ENCODE assay signal across 8 cellular contexts in the genomic region with DNA sequence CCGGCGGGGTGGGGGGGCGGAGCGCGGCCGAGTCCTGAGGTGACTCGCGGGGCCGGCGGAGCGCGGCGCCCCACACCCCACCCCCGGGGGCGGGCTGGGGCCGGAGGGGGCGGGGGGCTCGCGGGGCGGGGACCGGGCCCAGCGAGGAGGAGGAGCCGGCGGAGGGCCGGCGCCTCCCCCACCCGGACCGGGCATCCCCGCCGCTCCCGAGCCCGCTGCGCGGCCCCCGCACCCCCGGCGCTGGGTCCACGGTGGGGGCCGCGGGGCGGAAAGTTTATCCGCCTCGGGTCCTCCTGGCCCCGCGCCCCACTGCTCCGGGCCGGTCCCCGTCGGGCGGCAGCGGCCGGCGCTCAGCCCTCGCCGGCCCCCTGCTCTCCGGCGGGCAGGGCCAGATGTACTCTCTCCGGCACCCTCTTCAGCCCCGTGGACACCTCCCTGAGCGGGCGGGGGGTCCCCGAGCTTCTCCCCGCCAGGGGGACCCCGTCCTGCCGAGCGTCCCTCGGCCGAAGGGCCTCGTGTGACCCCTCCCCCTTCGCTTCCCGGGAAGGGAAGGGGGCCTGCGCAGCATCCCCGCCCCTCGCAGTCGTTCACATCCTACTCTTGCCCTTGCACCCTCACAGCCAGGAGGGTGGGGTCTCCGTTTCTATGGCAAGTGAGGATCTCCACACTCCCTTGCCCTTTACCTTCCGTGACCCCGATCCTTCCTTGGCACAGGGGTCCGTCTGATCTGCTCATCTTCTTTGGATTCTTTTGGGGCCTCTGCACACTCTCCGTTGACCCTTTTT. TPM values are rescaled to one million over a fixed set of nuclear protein-coding genes. Genes with fewer than 3 reads are reported as not detected.
DNase-seq lines count a peak whose midpoint lies in the region; ATAC-seq and TF ChIP-seq lines count a peak whose summit lies in the region.

No MANE protein-coding gene starts in this region.

- H3K27ac ChIP-seq in mesenchymal stem cell (ENCODE audit: low read length, poor library complexity, severe bottlenecking): no peak overlapping the region

- DNase-seq in GM12865 (ENCODE audit: low read depth) (peak; percentile 63), HPDE6-E6E7 (ENCODE audit: extremely low spot score) (peak; percentile 53), mesenchymal stem cell (peak; percentile 43)
- peak; percentile 40 for DNase-seq in activated CD4-positive, alpha-beta T cell treated with anti-CD3 and anti-CD28 coated beads for 48 hours
- DNase-seq in effector CD4-positive, alpha-beta T cell: peak; percentile 20
- DNase-seq in stimulated activated CD8-positive, alpha-beta memory T cell treated with anti-CD3 and anti-CD28 coated beads, Interleukin-2, amount 100 ng/mL, for 48 hours (ENCODE audit: low read depth in 2 of 2): peak; percentile 29 to 42

- H3K9me3 ChIP-seq in mesenchymal stem cell (ENCODE audit: control insufficient read depth, low read length): no peaks in the 10 kb centered on the region

- no peak overlapping the region for H2AK5ac ChIP-seq in mesenchymal stem cell (ENCODE audit: low read length, severe bottlenecking)

- H3K36me3 ChIP-seq in mesenchymal stem cell (ENCODE audit: control insufficient read depth in 1 of 2, insufficient read depth in 2 of 2, low read depth in 1 of 2, low read length in 2 of 2): no peaks in the 10 kb centered on the region

- peak overlapping the region; percentile 62 for H2BK5ac ChIP-seq in mesenchymal stem cell (ENCODE audit: low read depth, low read length, poor library complexity, severe bottlenecking)

- no peaks in the 10 kb centered on the region for H3K27me3 ChIP-seq in mesenchymal stem cell (ENCODE audit: control insufficient read depth in 1 of 2, insufficient read depth in 1 of 2, low read length in 2 of 2)

- H3K4me3 ChIP-seq in GM12865 (ENCODE audit: low read depth, low read length) (peak overlapping the region; percentile 76), mesenchymal stem cell (ENCODE audit: insufficient read depth in 1 of 2, low read depth in 1 of 2, low read length in 2 of 2) (peak overlapping the region; percentile 80 to 88)

- peak overlapping the region; percentile 43 to 82 for H3K14ac ChIP-seq in mesenchymal stem cell (ENCODE audit: low read length in 2 of 2)

- H2BK15ac ChIP-seq in mesenchymal stem cell (ENCODE audit: low read depth, poor library complexity, severe bottlenecking): no peak overlapping the region

- peak overlapping the region in 1 of 2 experiments; percentile 33 for H3K4ac ChIP-seq in mesenchymal stem cell (ENCODE audit: low read depth in 1 of 2, low read length in 2 of 2)

- H4K8ac ChIP-seq in mesenchymal stem cell (ENCODE audit: low read length): no peak overlapping the region

- H3K4me2 ChIP-seq in mesenchymal stem cell (ENCODE audit: low read length, poor library complexity, severe bottlenecking): peak overlapping the region; percentile 61

- no peak for ATAC-seq in HG02571 (IDR thresholded peaks at IDR 0.05; ENCODE audit: unreplicated experiment)
- no peak for ATAC-seq in GM18873 (IDR thresholded peaks at IDR 0.05; ENCODE audit: low FRiP score, unreplicated experiment)

- peaks cover 9% of the 10 kb centered on the region for H3K4me1 ChIP-seq in mesenchymal stem cell (ENCODE audit: control insufficient read depth, insufficient read depth, low read depth, low read length)

- TF ChIP-seq CTCF in GM12865 (IDR thresholded peaks at IDR 0.05; ENCODE audit: insufficient read depth, low read depth, low read length, missing control alignments): no peak

- H2BK120ac ChIP-seq in mesenchymal stem cell (ENCODE audit: low read depth, low read length): no peak overlapping the region

- peak overlapping the region in 1 of 2 experiments; percentile 96 for H3K23ac ChIP-seq in mesenchymal stem cell (ENCODE audit: low read length in 2 of 2)

- H4K91ac ChIP-seq in mesenchymal stem cell (ENCODE audit: low read length): no peak overlapping the region

- H2BK12ac ChIP-seq in mesenchymal stem cell (ENCODE audit: low read length in 2 of 2): peak overlapping the region in 1 of 2 experiments; percentile 0

- H2AFZ ChIP-seq in mesenchymal stem cell (ENCODE audit: low read depth, low read length): peak overlapping the region; percentile 56

- H3K79me1 ChIP-seq in mesenchymal stem cell (replicated peaks; ENCODE audit: low read length, poor library complexity, severe bottlenecking): peaks cover 7% of the 10 kb centered on the region

- peak overlapping the region; percentile 66 to 77 for H3K18ac ChIP-seq in mesenchymal stem cell (ENCODE audit: low read depth in 1 of 2, low read length in 2 of 2)

- H3K9ac ChIP-seq in mesenchymal stem cell (ENCODE audit: low read length): peak overlapping the region; percentile 89

- WGBS in mesenchymal stem cell: 1% methylated on average over 42 of the region's 80 CpGs

RNA-seq across cellular contexts. Expression of gene CAMTA1, which starts 0.7 kb away (rescaled TPM):
- 177 TPM for polyA plus RNA-seq in mesenchymal stem cell (2013, experiment 1 of 2)
- polyA plus RNA-seq in mesenchymal stem cell (2013, experiment 2 of 2): 183 TPM
